22 cellular contexts compared by ENCODE assay signal in the genomic region with DNA sequence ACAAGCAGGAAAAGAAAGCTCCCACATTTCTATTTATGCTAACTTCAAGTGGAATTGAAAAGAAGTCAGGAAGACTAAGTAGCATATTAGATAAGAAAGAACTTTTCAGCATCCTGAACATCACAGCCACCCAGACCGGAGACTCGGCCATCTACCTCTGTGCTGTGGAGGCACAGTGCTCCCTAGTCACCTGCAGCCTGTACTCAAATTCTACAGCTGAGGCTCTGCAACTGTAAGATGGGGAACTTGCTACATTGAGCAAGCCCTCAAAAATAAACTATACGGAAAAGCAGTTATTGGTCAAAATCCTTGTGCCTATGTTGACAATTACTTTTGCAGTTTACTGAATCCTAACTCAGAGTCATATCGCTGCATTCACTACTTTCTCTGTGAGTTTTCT.
DNase-seq lines count a peak whose midpoint lies in the region; ATAC-seq, FAIRE-seq and TF ChIP-seq lines count a peak whose summit lies in the region.
"Had no signal": no experiment of that assay in that cellular context is flagged by ENCODE, and none has a peak within 500 bp of the region (broad histone marks: within the 10 kb centered on the region; RNA-seq: fewer than 3 reads in every experiment).

No MANE protein-coding gene starts in this region.

- H3K9me3 Mint-ChIP-seq in T-helper 1 cell treated with Interleukin-12 subunit alpha and Interleukin-12 subunit beta and Interleukin-4 antibody, amounts not matched to agents 30 μg/mL and 1 μg/mL, for 36 hours = no peaks in the 10 kb centered on the region
- no peaks in the 10 kb centered on the region for H3K9me3 Mint-ChIP-seq in CD8-positive, alpha-beta memory T cell
- H3K9me3 Mint-ChIP-seq in activated B cell treated with CpG ODN at 0.5 μM for 24 hours (no peaks in the 10 kb centered on the region), memory B cell (no peaks in the 10 kb centered on the region)

- no peaks in the 10 kb centered on the region for H3K27me3 ChIP-seq in CD8-positive, alpha-beta memory T cell (ENCODE audit: insufficient read depth, low read length, poor library complexity, severe bottlenecking)
- H3K27me3 ChIP-seq: adrenal gland, cardiac muscle cell, transverse colon had no signal

- H3K27ac Mint-ChIP-seq in T-helper 1 cell treated with Interleukin-12 subunit alpha and Interleukin-12 subunit beta and Interleukin-4 antibody, amounts not matched to agents 30 μg/mL and 1 μg/mL, for 36 hours = peak overlapping the region; percentile 82
- H3K27ac Mint-ChIP-seq in CD8-positive, alpha-beta memory T cell = peak overlapping the region in 2 of 8 donors; percentile 50 to 72
- H3K27ac Mint-ChIP-seq in activated B cell treated with CpG ODN at 0.5 μM for 24 hours (peak overlapping the region; percentile 81), memory B cell (peak overlapping the region; percentile 72)

- TF ChIP-seq POLR2A in H54 (IDR thresholded peaks at IDR 0.05; ENCODE audit: low read depth, low read length) = no peak

- H3K4me3 Mint-ChIP-seq in T-helper 1 cell treated with Interleukin-12 subunit alpha and Interleukin-12 subunit beta and Interleukin-4 antibody, amounts not matched to agents 30 μg/mL and 1 μg/mL, for 36 hours = peak overlapping the region; percentile 71
- H3K4me3 Mint-ChIP-seq in CD8-positive, alpha-beta memory T cell = peak overlapping the region in 6 of 7 donors; percentile 12 to 86 (median 72)
- H3K4me3 Mint-ChIP-seq in activated B cell treated with CpG ODN at 0.5 μM for 24 hours (no peak overlapping the region), memory B cell (no peak overlapping the region)

- no peaks in the 10 kb centered on the region for H3K27me3 Mint-ChIP-seq in T-helper 1 cell treated with Interleukin-12 subunit alpha and Interleukin-12 subunit beta and Interleukin-4 antibody, amounts not matched to agents 30 μg/mL and 1 μg/mL, for 36 hours (ENCODE audit: low read depth)
- no peaks in the 10 kb centered on the region for H3K27me3 Mint-ChIP-seq in CD8-positive, alpha-beta memory T cell
- H3K27me3 Mint-ChIP-seq in activated B cell treated with CpG ODN at 0.5 μM for 24 hours = peaks cover 2% of the 10 kb centered on the region
- H3K27me3 Mint-ChIP-seq in memory B cell = no peaks in the 10 kb centered on the region
- H3K27me3 Mint-ChIP-seq: stimulated activated naive B cell treated with anti-CD40 and anti-IgM and Interleukin-4, amounts not matched to agents 10 μg/mL and 1 μg/mL and 100 μg/mL, for 72 hours had no signal

- H3K36me3 Mint-ChIP-seq in T-helper 1 cell treated with Interleukin-12 subunit alpha and Interleukin-12 subunit beta and Interleukin-4 antibody, amounts not matched to agents 30 μg/mL and 1 μg/mL, for 36 hours (ENCODE audit: low read depth) = no peaks in the 10 kb centered on the region
- no peaks in the 10 kb centered on the region for H3K36me3 Mint-ChIP-seq in CD8-positive, alpha-beta memory T cell
- H3K36me3 Mint-ChIP-seq in activated B cell treated with CpG ODN at 0.5 μM for 24 hours (ENCODE audit: low read depth) (no peaks in the 10 kb centered on the region), memory B cell (no peaks in the 10 kb centered on the region)
- H3K36me3 Mint-ChIP-seq: stimulated activated naive B cell treated with anti-CD40 and anti-IgM and Interleukin-4, amounts not matched to agents 10 μg/mL and 1 μg/mL and 100 μg/mL, for 72 hours had no signal

- no peak for FAIRE-seq in H54 (lab: Jason Lieb, UNC)
- FAIRE-seq: A204.1, GM12892 had no signal

- POLR2A ChIA-PET in CD8-positive, alpha-beta memory T cell (lab: Charles Lee) = no interaction called here
- POLR2A ChIA-PET in activated B cell treated with CpG ODN at 0.5 μM for 24 hours (lab: Charles Lee) = interaction anchor here (1.3 to 1.6 kb wide), 2 partner anchors 156 to 157 kb away, joined by 3 to 5 read pairs; no protein-coding TSS in a partner anchor

- TF ChIP-seq CTCF in activated B cell treated with CpG ODN at 0.5 μM for 24 hours (IDR thresholded peaks at IDR 0.05) = no peak

- DNase-seq in T-helper 1 cell = no peak
- no peak for DNase-seq in CD8-positive, alpha-beta memory T cell
- DNase-seq in activated B cell treated with CpG ODN at 0.5 μM for 24 hours = no peak
- DNase-seq in memory B cell (ENCODE audit: low spot score in 2 of 2) = no peak
- DNase-seq in H54 (ENCODE audit: insufficient read length, low spot score) = no peak
- no peak for DNase-seq in germinal center (ENCODE audit: low spot score)
- DNase-seq in 8988T = no peak
- DNase-seq: adrenal gland, C1 segment of cervical spinal cord, left ventricle myocardium inferior, NCI-H146, NCI-H82, occipital lobe, RPMI8226, SW 1271, transverse colon had no signal

- H3K4me1 ChIP-seq in CD8-positive, alpha-beta memory T cell (ENCODE audit: insufficient read depth, low read length) = no peaks in the 10 kb centered on the region
- H3K4me1 ChIP-seq: adrenal gland, left ventricle myocardium inferior, transverse colon had no signal

- no peak for ATAC-seq in activated B cell treated with CpG ODN at 0.5 μM for 24 hours (ENCODE audit: low read depth)
- ATAC-seq in memory B cell (ENCODE audit: low read depth) = no peak

- no peak overlapping the region for H3K27ac ChIP-seq in CD8-positive, alpha-beta memory T cell (ENCODE audit: low read depth, low read length)
- H3K27ac ChIP-seq: adrenal gland, cardiac muscle cell, left ventricle myocardium inferior, transverse colon, VCaP had no signal

- H3K9me3 ChIP-seq in CD8-positive, alpha-beta memory T cell (ENCODE audit: low read length) = no peaks in the 10 kb centered on the region
- H3K9me3 ChIP-seq: adrenal gland, transverse colon had no signal

- H3K36me3 ChIP-seq in CD8-positive, alpha-beta memory T cell (ENCODE audit: insufficient read depth, low read length) = no peaks in the 10 kb centered on the region
- H3K36me3 ChIP-seq: adrenal gland, cardiac muscle cell, left ventricle myocardium inferior, transverse colon had no signal

- no peak overlapping the region for H3K4me3 ChIP-seq in CD8-positive, alpha-beta memory T cell (ENCODE audit: low read length)
- H3K4me3 ChIP-seq: adrenal gland, cardiac muscle cell, left ventricle myocardium inferior, transverse colon had no signal

- peaks cover 9% of the 10 kb centered on the region for H3K4me1 Mint-ChIP-seq in T-helper 1 cell treated with Interleukin-12 subunit alpha and Interleukin-12 subunit beta and Interleukin-4 antibody, amounts not matched to agents 30 μg/mL and 1 μg/mL, for 36 hours (ENCODE audit: low read depth)
- peaks cover 0 to 8% (median 6%) of the 10 kb centered on the region in 3 donors for H3K4me1 Mint-ChIP-seq in CD8-positive, alpha-beta memory T cell
- peaks cover 54% of the 10 kb centered on the region for H3K4me1 Mint-ChIP-seq in activated B cell treated with CpG ODN at 0.5 μM for 24 hours
- peaks cover 22% of the 10 kb centered on the region for H3K4me1 Mint-ChIP-seq in memory B cell

- CTCF ChIA-PET in CD8-positive, alpha-beta memory T cell (lab: Charles Lee) = no interaction called here
- CTCF ChIA-PET in activated B cell treated with CpG ODN at 0.5 μM for 24 hours (lab: Charles Lee) = interaction anchor here (0.7 to 3.3 kb wide), 8 partner anchors 26 to 759 kb away, joined by 3 to 19 read pairs (median 5); no protein-coding TSS in a partner anchor

- intact Hi-C loops in activated B cell treated with CpG ODN at 0.5 μM for 24 hours (cut with micrococcal nuclease) = loop anchor here (2.0 kb wide), 3 partner anchors 54 to 156 kb away; no protein-coding TSS in a partner anchor

Comparison
In these comparisons a context has a peak if more than half of its experiments do, and no peak if none do; other contexts are left out.
1. H3K4me3 Mint-ChIP-seq: peak in T-helper 1 cell treated with Interleukin-12 subunit alpha and Interleukin-12 subunit beta and Interleukin-4 antibody, amounts not matched to agents 30 μg/mL and 1 μg/mL, for 36 hours (single experiment) and CD8-positive, alpha-beta memory T cell (6 of 7); none in activated B cell treated with CpG ODN at 0.5 μM for 24 hours (single experiment) and memory B cell (single experiment).